ENCODE assay signal across 8 cellular contexts in genomic region chr14:63438065-63438757, GRCh38.
A peak's percentile ranks its signal among the peaks of the same experiment; 100 is the strongest.
DNase-seq lines count a peak whose midpoint lies in the region; ATAC-seq and TF ChIP-seq lines count a peak whose summit lies in the region.

No MANE protein-coding gene starts in this region.

- no peaks in the 10 kb centered on the region for H3K36me3 ChIP-seq in heart right ventricle
- no peaks in the 10 kb centered on the region for H3K36me3 ChIP-seq in sigmoid colon

- H3K27me3 ChIP-seq in heart right ventricle (no peaks in the 10 kb centered on the region), sigmoid colon (no peaks in the 10 kb centered on the region)

- H3K9me3 ChIP-seq in heart right ventricle: no peaks in the 10 kb centered on the region
- no peaks in the 10 kb centered on the region for H3K9me3 ChIP-seq in sigmoid colon

- no peaks in the 10 kb centered on the region for H3K9me3 Mint-ChIP-seq in activated naive CD4-positive, alpha-beta T cell treated with anti-CD3 and anti-CD28 coated beads, Interleukin-2, amount 50 U/mL, for 72 hours

- peak overlapping the region in 8 of 10 donors; percentile 4 to 31 (median 18) for H3K4me3 ChIP-seq in heart right ventricle
- peak overlapping the region in 1 of 4 donors; percentile 30 for H3K4me3 ChIP-seq in sigmoid colon

- WGBS in heart right ventricle, 2 donors: 9 to 11% methylated on average over 1 of the region's 1 CpG
- 3 to 36% methylated on average over 1 of the region's 1 CpG for WGBS in sigmoid colon, 2 donors

- H3K4me1 ChIP-seq in heart right ventricle (peaks cover 18 to 78% (median 52%) of the 10 kb centered on the region in 9 donors), sigmoid colon (peaks cover 0 to 72% (median 55%) of the 10 kb centered on the region in 4 donors)

- H3K27ac ChIP-seq in heart right ventricle (peak overlapping the region in 9 of 10 donors; percentile 51 to 81 (median 68)), sigmoid colon (peak overlapping the region; percentile 69 to 81 (median 79))

- TF ChIP-seq POLR2A in sigmoid colon (IDR thresholded peaks at IDR 0.05): no peak

- TF ChIP-seq CTCF in heart right ventricle (IDR thresholded peaks at IDR 0.05) (peak in 5 of 9 donors; percentile 5 to 43 (median 31)), sigmoid colon (IDR thresholded peaks at IDR 0.05) (peak in 3 of 4 experiments; percentile 12 to 14 (median 12))

- H3K27ac Mint-ChIP-seq in activated naive CD4-positive, alpha-beta T cell treated with anti-CD3 and anti-CD28 coated beads, Interleukin-2, amount 50 U/mL, for 72 hours: peak overlapping the region; percentile 1 to 41

- no peaks in the 10 kb centered on the region for H3K36me3 Mint-ChIP-seq in activated naive CD4-positive, alpha-beta T cell treated with anti-CD3 and anti-CD28 coated beads, Interleukin-2, amount 50 U/mL, for 72 hours

- DNase-seq in AG08396 (ENCODE audit: low spot score) (peak; percentile 70), NCI-H2029 treated with DMSO at 0.1 percent for 48 hours (lab: John Stamatoyannopoulos, UW) (peak; percentile 46), heart right ventricle (peak; percentile 28 to 68), sigmoid colon (peak; percentile 85), NCI-H1694 treated with DMSO at 0.1 percent for 48 hours (lab: John Stamatoyannopoulos, UW) (no peak)
- peak in 1 of 2 donors; percentile 10 for DNase-seq in activated naive CD4-positive, alpha-beta T cell treated with anti-CD3 and anti-CD28 coated beads, Interleukin-2, amount 50 U/mL, for 72 hours (ENCODE audit: low spot score in 2 of 2)

- TF ChIP-seq EP300 in sigmoid colon (IDR thresholded peaks at IDR 0.05): peak in 2 of 4 donors; percentile 8 to 30

- intact Hi-C loops in heart right ventricle (cut with DNase I): loop anchor here in 5 of 10 donors (2.0 to 10.0 kb wide), 5 partner anchors 57 to 107 kb away; partner anchors contain the start of gene PPP2R5E (in 4 of the 5)
- intact Hi-C loops in sigmoid colon (cut with DNase I): loop anchor here (5.0 kb wide), 2 partner anchors 36 to 104 kb away; partner anchors contain the start of gene PPP2R5E

- ATAC-seq in GM18502 (IDR thresholded peaks at IDR 0.05; ENCODE audit: poor library complexity, unreplicated experiment) (peak; percentile 51), heart right ventricle (peak; percentile 31 to 79 (median 60)), HG03045 (IDR thresholded peaks at IDR 0.05; ENCODE audit: unreplicated experiment) (no peak)
- ATAC-seq in activated naive CD4-positive, alpha-beta T cell treated with anti-CD3 and anti-CD28 coated beads, Interleukin-2, amount 50 U/mL, for 72 hours: peak; percentile 35 to 50
